ENCODE assay signal across 8 cellular contexts in the genomic region with DNA sequence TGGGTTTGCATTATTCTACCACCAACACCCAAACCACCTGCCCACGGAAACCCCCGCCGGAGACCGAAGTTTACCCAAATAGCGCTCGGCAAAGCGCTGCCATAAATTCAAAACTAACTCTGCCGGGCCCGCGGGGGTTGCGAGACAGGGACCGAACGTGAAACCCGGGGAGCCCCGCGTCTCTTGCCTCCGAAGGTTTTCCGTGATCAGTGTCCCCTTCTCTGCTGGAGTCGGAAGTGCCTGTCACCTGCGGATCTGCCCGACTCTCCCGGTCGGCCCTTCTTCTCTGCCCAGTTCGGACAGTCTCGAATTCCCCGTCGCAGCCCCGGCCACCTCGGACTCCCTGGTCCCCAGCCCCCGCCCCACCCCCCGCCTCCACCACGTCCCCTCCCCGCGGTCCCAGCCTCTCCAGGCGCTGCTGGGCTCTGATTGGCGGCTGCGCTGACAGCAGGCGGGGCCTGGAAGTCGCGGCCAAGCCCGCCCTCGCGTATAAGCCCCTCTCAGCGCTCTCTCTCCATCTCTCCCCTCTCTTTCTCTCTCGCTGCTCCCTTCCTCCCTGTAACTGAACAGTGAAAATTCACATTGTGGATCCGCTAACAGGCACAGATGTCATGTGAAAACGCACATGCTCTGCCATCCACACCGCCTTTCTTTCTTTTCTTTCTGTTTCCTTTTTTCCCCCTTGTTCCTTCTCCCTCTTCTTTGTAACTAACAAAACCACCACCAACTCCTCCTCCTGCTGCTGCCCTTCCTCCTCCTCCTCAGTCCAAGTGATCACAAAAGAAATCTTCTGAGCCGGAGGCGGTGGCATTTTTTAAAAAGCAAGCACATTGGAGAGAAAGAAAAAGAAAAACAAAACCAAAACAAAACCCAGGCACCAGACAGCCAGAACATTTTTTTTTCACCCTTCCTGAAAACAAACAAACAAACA. TPM values are rescaled to one million over a fixed set of nuclear protein-coding genes. Genes with fewer than 3 reads are reported as not detected.
DNase-seq lines count a peak whose midpoint lies in the region; ATAC-seq, FAIRE-seq and TF ChIP-seq lines count a peak whose summit lies in the region.

A gene (plus strand): TSS at position 517 of the 931 bp plus-strand sequence. CDS start 642 bp downstream, outside the sequence.

- peak within 1 kb of the TSS; percentile 68 for H3K4me2 ChIP-seq in K562 (ENCODE audit: insufficient read depth, low read length)
- peak within 1 kb of the TSS; percentile 94 for H3K4me2 ChIP-seq in hepatocyte

- no peaks in the 10 kb centered on the region for H4K20me1 ChIP-seq in K562 (replicated peaks; ENCODE audit: control insufficient read depth, insufficient read depth, low read length)
- no peaks in the 10 kb centered on the region for H4K20me1 ChIP-seq in hepatocyte (ENCODE audit: insufficient read depth, poor library complexity, severe bottlenecking)

- H3K27ac Mint-ChIP-seq in CD8-positive, alpha-beta T cell, result peak within 1 kb of the TSS; percentile 43

- 2% methylated on average over 17 of the region's 50 CpGs for WGBS in K562 (ENCODE audit: insufficient coverage, low coverage, missing lambda C conversion rate)
- WGBS in hepatocyte (ENCODE audit: low lambda C conversion rate, missing lambda C conversion rate), result under 1% methylated on average over 39 of the region's 50 CpGs

- no peak for TF ChIP-seq EP300 in K562 (IDR thresholded peaks at IDR 0.05; ENCODE audit: low read length)

- H3K9me2 ChIP-seq in hepatocyte (replicated peaks; ENCODE audit: insufficient read depth), result no peaks in the 10 kb centered on the region

- H3K36me3 ChIP-seq in CD8-positive, alpha-beta T cell (ENCODE audit: insufficient read depth, low read length), result no peaks in the 10 kb centered on the region
- H3K36me3 ChIP-seq in K562 (ENCODE audit: control insufficient read depth, insufficient read depth, low read length) (no peaks in the 10 kb centered on the region), hepatocyte (replicated peaks; ENCODE audit: insufficient read depth, low read depth) (no peaks in the 10 kb centered on the region)

- no peaks in the 10 kb centered on the region for H3K9me1 ChIP-seq in K562 (ENCODE audit: control insufficient read depth, insufficient read depth, low read length)

- CTCF ChIA-PET in CD8-positive, alpha-beta T cell (lab: Charles Lee), result no interaction called here
- CTCF ChIA-PET in K562 (lab: Yijun Ruan, JAX; ENCODE audit: low intra/inter-chr PET ratio), result no interaction called here

- TF ChIP-seq CTCF in CD8-positive, alpha-beta T cell (IDR thresholded peaks at IDR 0.05), result no peak
- no peak for TF ChIP-seq CTCF in K562 (IDR thresholded peaks at IDR 0.05 in 2 of 3, conservative IDR thresholded peaks at IDR 0.05 in 1 of 3; ENCODE audit: insufficient read depth in 2 of 3, low read depth in 1 of 3, low read length in 3 of 3)
- TF ChIP-seq CTCF in hepatocyte (IDR thresholded peaks at IDR 0.05; ENCODE audit: poor library complexity), result no peak

- peak; percentile 82 for ATAC-seq in CD8-positive, alpha-beta T cell
- ATAC-seq in GM19035 (IDR thresholded peaks at IDR 0.05; ENCODE audit: unreplicated experiment), result peak; percentile 93
- peak; percentile 86 for ATAC-seq in HG03139 (IDR thresholded peaks at IDR 0.05; ENCODE audit: unreplicated experiment)
- ATAC-seq in K562, result peak; percentile 94

- H3K4me1 Mint-ChIP-seq in CD8-positive, alpha-beta T cell (ENCODE audit: low read depth), result peaks cover 43% of the 10 kb centered on the region

- H3K79me2 ChIP-seq in K562 (ENCODE audit: control insufficient read depth, insufficient read depth, low read length) (no peaks in the 10 kb centered on the region), hepatocyte (no peaks in the 10 kb centered on the region)

- in situ Hi-C loops in K562 (cut with MboI), result no loop called here

- no peak within 1 kb of the TSS for H3K27ac ChIP-seq in CD8-positive, alpha-beta T cell (ENCODE audit: low read depth, low read length)
- H3K27ac ChIP-seq in K562 (ENCODE audit: extremely low read depth, low read depth, low read length) (no peak within 1 kb of the TSS), hepatocyte (no peak within 1 kb of the TSS)

- POLR2A ChIA-PET in CD8-positive, alpha-beta T cell (lab: Charles Lee), result no interaction called here
- POLR2A ChIA-PET in K562 (lab: Yijun Ruan, JAX), result no interaction called here

- peaks cover 7% of the 10 kb centered on the region for H3K36me3 Mint-ChIP-seq in CD8-positive, alpha-beta T cell

- no peak for FAIRE-seq in K562 (lab: Jason Lieb, UNC)

- DNase-seq in CD8-positive, alpha-beta T cell, result peak in 5 of 7 experiments; percentile 28 to 48 (median 36)
- peak; percentile 40 for DNase-seq in NCI-H748 treated with DMSO at 0.1 percent for 48 hours (lab: John Stamatoyannopoulos, UW)
- DNase-seq in K562 (ENCODE audit: extremely low read depth in 1 of 4, low spot score in 3 of 4), result peak; percentile 24 to 54 (median 50)
- peak; percentile 68 for DNase-seq in hepatocyte (ENCODE audit: low spot score)
- DNase-seq in posterior vena cava (ENCODE audit: low spot score), result peak; percentile 84
- no peak for DNase-seq in effector CD4-positive, alpha-beta T cell

- H3K4me3 ChIP-seq in CD8-positive, alpha-beta T cell (ENCODE audit: low read depth, low read length), result peak within 1 kb of the TSS; percentile 63
- H3K4me3 ChIP-seq in K562, result peak within 1 kb of the TSS; percentile 8; the same call in 1 of the 2 replicates
- H3K4me3 ChIP-seq in hepatocyte, result peak within 1 kb of the TSS; percentile 85

- H3K9me3 Mint-ChIP-seq in CD8-positive, alpha-beta T cell, result no peaks in the 10 kb centered on the region

- no peak for TF ChIP-seq POLR2A in K562 (conservative IDR thresholded peaks at IDR 0.05)

- peak within 1 kb of the TSS in 1 of 2 experiments; percentile 45; a peak in 1 of 4 replicates for H3K9ac ChIP-seq in K562 (ENCODE audit: insufficient read depth in 1 of 2, low read depth in 2 of 2, low read length in 2 of 2)

- peak within 1 kb of the TSS; percentile 63; the same call in 1 of the 2 replicates for H2AFZ ChIP-seq in K562 (ENCODE audit: low read depth, low read length)
- peak within 1 kb of the TSS; percentile 93 for H2AFZ ChIP-seq in hepatocyte

- peaks cover 43% of the 10 kb centered on the region for H3K27me3 Mint-ChIP-seq in CD8-positive, alpha-beta T cell (ENCODE audit: low read depth)

- no TSS peak for BruUV-seq in K562 (replicated peaks; lab: Mats Ljungman, UMichigan)

- peak within 1 kb of the TSS; percentile 89 for H3K4me3 Mint-ChIP-seq in CD8-positive, alpha-beta T cell

- no peaks in the 10 kb centered on the region for H3K9me3 ChIP-seq in CD8-positive, alpha-beta T cell (ENCODE audit: low read length)
- no peaks in the 10 kb centered on the region for H3K9me3 ChIP-seq in K562 (replicated peaks; ENCODE audit: control insufficient read depth, insufficient read depth, low read depth, low read length)
- no peaks in the 10 kb centered on the region for H3K9me3 ChIP-seq in hepatocyte (ENCODE audit: low read depth)

- intact Hi-C loops in CD8-positive, alpha-beta T cell (cut with DNase I, micrococcal nuclease), result no loop called here
- intact Hi-C loops in K562 (cut with micrococcal nuclease), result no loop called here
- intact Hi-C loops in posterior vena cava (cut with DNase I), result no loop called here

- H3K27me3 ChIP-seq in CD8-positive, alpha-beta T cell (ENCODE audit: insufficient read depth, low read length), result peaks cover 18% of the 10 kb centered on the region
- H3K27me3 ChIP-seq in K562 (ENCODE audit: control insufficient read depth in 2 of 2, insufficient read depth in 2 of 2, low read length in 2 of 2) (peaks cover 5 to 32% of the 10 kb centered on the region in 2 experiments; a peak in 3 of 5 replicates), hepatocyte (peaks cover 77% of the 10 kb centered on the region)

- TF ChIP-seq RAD21 in K562 (CRISPR knock-in tag; conservative IDR thresholded peaks at IDR 0.05 in 1 of 2, IDR thresholded peaks at IDR 0.05 in 1 of 2), result no peak

- peaks cover 17% of the 10 kb centered on the region for H3K4me1 ChIP-seq in CD8-positive, alpha-beta T cell (ENCODE audit: insufficient read depth, low read length)
- H3K4me1 ChIP-seq in K562 (replicated peaks in 1 of 2; ENCODE audit: control insufficient read depth in 2 of 2, insufficient read depth in 2 of 2, low read length in 2 of 2), result peaks cover 0 to 12% of the 10 kb centered on the region in 2 experiments; a peak in 2 of 5 replicates
- no peaks in the 10 kb centered on the region for H3K4me1 ChIP-seq in hepatocyte (ENCODE audit: insufficient read depth)

TF ChIP-seq in K562, 482 proteins besides CTCF, POLR2A, EP300 and RAD21 (continues in another document):
- TF ChIP-seq GATAD2B (IDR thresholded peaks at IDR 0.05; ENCODE audit: borderline replicate concordance), result no peak
- TF ChIP-seq, protein P1, sequence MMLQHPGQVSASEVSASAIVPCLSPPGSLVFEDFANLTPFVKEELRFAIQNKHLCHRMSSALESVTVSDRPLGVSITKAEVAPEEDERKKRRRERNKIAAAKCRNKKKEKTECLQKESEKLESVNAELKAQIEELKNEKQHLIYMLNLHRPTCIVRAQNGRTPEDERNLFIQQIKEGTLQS (IDR thresholded peaks at IDR 0.05), result no peak
- TF ChIP-seq, protein P1 (CRISPR knock-in tag; conservative IDR thresholded peaks at IDR 0.05), result no peak

RNA-seq across cellular contexts. Expression of the gene that starts here (rescaled TPM):
- total RNA-seq in CD8-positive, alpha-beta T cell, result not detected
- total RNA-seq in K562 (2011; cell fraction: chromatin; rRNA removed; ENCODE audit: low replicate concordance), result not detected in 2 replicates
- total RNA-seq in K562 (2011; cell fraction: nucleolus; rRNA removed), result not detected in 2 replicates
- not detected in 2 replicates for total RNA-seq in K562 (2011; cell fraction: nucleoplasm; rRNA removed)
- total RNA-seq in K562 (2014; rRNA removed) (not detected in 2 replicates), K562 (2014; rRNA removed; fragmentation: Illumina TruSeq; extraction: Trizol) (not detected in 2 replicates), K562 (2015; rRNA removed; fragmentation: Illumina TruSeq; extraction: Trizol) (not detected in 2 replicates), K562 (2021) (not detected in 2 replicates), hepatocyte (1.4 and 1.8 TPM in 2 replicates), posterior vena cava (under 1 TPM; 0.56 to 0.62 TPM)
- polyA plus RNA-seq in K562 (2011; rRNA removed) (not detected in 2 replicates), K562 (2014; fragmentation: Illumina TruSeq; extraction: Trizol) (not detected in 2 replicates), K562 (2014; fragmentation: Nextera tagmentation; extraction: Ambion mirVana) (not detected), K562 (2014; rRNA removed) (not detected in 2 replicates), hepatocyte (0.09 TPM in 1 of 2 replicates, not detected in the other)
- polyA plus RNA-seq in K562 (2011; cell fraction: cytosol; rRNA removed), result not detected in 2 replicates
- not detected in 2 replicates for polyA plus RNA-seq in K562 (2011; cell fraction: nucleus; rRNA removed)
- 0.04 TPM in 1 of 2 replicates, not detected in the other for polyA plus RNA-seq in K562 (2012)
- not detected in 2 replicates for polyA minus RNA-seq in K562 (2011; rRNA and poly(A)+ RNA removed)
- polyA minus RNA-seq in K562 (2011; cell fraction: cytosol; rRNA and poly(A)+ RNA removed), result not detected in 2 replicates
- not detected in 2 replicates for polyA minus RNA-seq in K562 (2011; cell fraction: nucleus; rRNA and poly(A)+ RNA removed)

Comparison
In these comparisons a context has a peak if more than half of its experiments do, and no peak if none do; other contexts are left out.
1. Peak in DNase-seq, ATAC-seq and H3K4me3 ChIP-seq in CD8-positive, alpha-beta T cell; RNA of the gene not detected or under 1 TPM.
2. Peak in DNase-seq, ATAC-seq, H3K4me3 ChIP-seq and H3K4me2 ChIP-seq in K562; RNA of the gene not detected or under 1 TPM.
3. Peak in DNase-seq in posterior vena cava; RNA of the gene not detected or under 1 TPM.
4. H3K4me3 ChIP-seq: peak in every context shown above with its lines; median percentile 85 in hepatocyte; 63 in CD8-positive, alpha-beta T cell; 8 in K562.